ENCODE assay signal across 18 cellular contexts in genomic region chr1:243320224-243320623, GRCh38.
DNase-seq lines count a peak whose midpoint lies in the region; ATAC-seq and TF ChIP-seq lines count a peak whose summit lies in the region.
"Had no signal": no experiment of that assay in that cellular context is flagged by ENCODE, and none has a peak within 500 bp of the region (broad histone marks: within the 10 kb centered on the region; RNA-seq: fewer than 3 reads in every experiment).

No MANE protein-coding gene starts in this region.

- no peak for TF ChIP-seq CTCF in PC-3 (conservative IDR thresholded peaks at IDR 0.05; ENCODE audit: low read depth, low read length)
- TF ChIP-seq CTCF in brain microvascular endothelial cell (IDR thresholded peaks at IDR 0.05; ENCODE audit: low read depth, low read length, missing control alignments), result no peak
- no peak for TF ChIP-seq CTCF in smooth muscle cell (IDR thresholded peaks at IDR 0.05; ENCODE audit: borderline replicate concordance, insufficient read depth, poor library complexity, severe bottlenecking)

- DNase-seq in PC-3 (no peak), brain microvascular endothelial cell (peak; percentile 18), smooth muscle cell (lab: John Stamatoyannopoulos, UW; ENCODE audit: unreplicated experiment) (no peak), SIG-M5 treated with dmso at 0.1 percent for 504 hours (lab: John Stamatoyannopoulos, UW; ENCODE audit: unreplicated experiment) (no peak), T-helper 1 cell (no peak)
- DNase-seq in activated CD4-positive, alpha-beta T cell treated with anti-CD3 and anti-CD28 coated beads for 1 hour, result no peak
- DNase-seq: C1 segment of cervical spinal cord; CD8-positive, alpha-beta memory T cell; DMS53; GM23248; MM.1S; NCI-H1092; NCI-H146; NCI-H2081; NCI-H510A; NCI-H748 treated with DMSO at 0.1 percent for 48 hours; SHP77 had no signal

- H3K4me2 ChIP-seq in PC-3 (ENCODE audit: low read length) (no peak overlapping the region), smooth muscle cell (no peak overlapping the region)

- intact Hi-C loops in PC-3 (cut with micrococcal nuclease), result no loop called here

- H3K36me3 ChIP-seq in PC-3 (ENCODE audit: low read depth, low read length) (peaks cover 12% of the 10 kb centered on the region; the same call in 1 of the 2 replicates), brain microvascular endothelial cell (replicated peaks) (peaks cover 38% of the 10 kb centered on the region), mesodermal cell (ENCODE audit: control insufficient read depth, insufficient read depth, low read length) (peaks cover 44% of the 10 kb centered on the region), smooth muscle cell (ENCODE audit: low read depth) (peaks cover 10% of the 10 kb centered on the region)

- in situ Hi-C loops in brain microvascular endothelial cell (cut with HindIII; ENCODE audit: low pct_ligation_motif_present, low sequenced_read_pairs), result no loop called here

- H2AFZ ChIP-seq in PC-3 (ENCODE audit: low read length) (no peak overlapping the region), smooth muscle cell (ENCODE audit: low read depth) (no peak overlapping the region)
- H2AFZ ChIP-seq: GM23248 had no signal

- H4K20me1 ChIP-seq in PC-3 (ENCODE audit: low read length), result no peaks in the 10 kb centered on the region
- H4K20me1 ChIP-seq in smooth muscle cell (ENCODE audit: low read depth), result no peaks in the 10 kb centered on the region

- H3K79me2 ChIP-seq in PC-3 (ENCODE audit: low read length) (no peaks in the 10 kb centered on the region), smooth muscle cell (ENCODE audit: low read depth) (no peaks in the 10 kb centered on the region)

- TSS peak; percentile 7 for BruUV-seq in PC-3 (replicated peaks; lab: Mats Ljungman, UMichigan)

- H3K27me3 ChIP-seq in PC-3 (ENCODE audit: low read length) (no peaks in the 10 kb centered on the region), brain microvascular endothelial cell (replicated peaks) (no peaks in the 10 kb centered on the region), smooth muscle cell (ENCODE audit: low read depth) (no peaks in the 10 kb centered on the region)

- 87 to 94% methylated on average over 4 to 5 of the region's 7 CpGs for WGBS in mesodermal cell (ENCODE audit: insufficient coverage in 2 of 2), 2 experiments
- WGBS in smooth muscle cell (ENCODE audit: low lambda C conversion rate), result 64% methylated on average over 7 of the region's 7 CpGs

- no peak overlapping the region for H3K4me3 ChIP-seq in PC-3 (ENCODE audit: low read length)
- H3K4me3 ChIP-seq in brain microvascular endothelial cell (ENCODE audit: low read depth, low read length), result no peak overlapping the region
- H3K4me3 ChIP-seq in mesodermal cell (ENCODE audit: extremely low read depth, insufficient read depth, low read length, poor library complexity, severe bottlenecking), result no peak overlapping the region
- H3K4me3 ChIP-seq in smooth muscle cell, result no peak overlapping the region
- H3K4me3 ChIP-seq: GM23248 had no signal

- H3F3A ChIP-seq in PC-3 (ENCODE audit: low read length, unreplicated experiment), result no peaks in the 10 kb centered on the region
- H3F3A ChIP-seq in smooth muscle cell (ENCODE audit: low read depth), result no peaks in the 10 kb centered on the region

- H3K9me3 ChIP-seq in PC-3 (ENCODE audit: low read length) (no peaks in the 10 kb centered on the region), mesodermal cell (ENCODE audit: control insufficient read depth, low read length) (no peaks in the 10 kb centered on the region), smooth muscle cell (replicated peaks; ENCODE audit: low read depth) (no peaks in the 10 kb centered on the region)

- H3K4me1 ChIP-seq in PC-3 (ENCODE audit: insufficient read depth, low read length) (no peaks in the 10 kb centered on the region), mesodermal cell (ENCODE audit: control insufficient read depth, insufficient read depth, low read length, poor library complexity, severe bottlenecking) (peaks cover 12% of the 10 kb centered on the region), smooth muscle cell (ENCODE audit: low read depth) (peaks cover 13% of the 10 kb centered on the region)

- ATAC-seq in PC-3, result no peak

- POLR2A ChIA-PET in PC-3 (lab: Charles Lee; ENCODE audit: unreplicated experiment), result no interaction called here

- no peak overlapping the region for H3K27ac ChIP-seq in PC-3 (ENCODE audit: low read length)
- H3K27ac ChIP-seq in brain microvascular endothelial cell, result no peak overlapping the region
- H3K27ac ChIP-seq in mesodermal cell (ENCODE audit: low read depth, low read length, severe bottlenecking), result peak overlapping the region; percentile 3
- peak overlapping the region; percentile 5 for H3K27ac ChIP-seq in smooth muscle cell (ENCODE audit: low read depth)
- H3K27ac ChIP-seq: GM23248 had no signal

- H3K9me2 ChIP-seq in PC-3 (replicated peaks; ENCODE audit: low read length), result no peaks in the 10 kb centered on the region

- H3K9ac ChIP-seq in PC-3 (ENCODE audit: low read length) (no peak overlapping the region), smooth muscle cell (ENCODE audit: low read depth) (no peak overlapping the region)
- H3K9ac ChIP-seq: GM23248 had no signal

- CTCF ChIA-PET in PC-3 (lab: Charles Lee), result no interaction called here

Comparison
In these comparisons a context has a peak if more than half of its experiments do, and no peak if none do; other contexts are left out.
1. H3K27ac ChIP-seq: peak in mesodermal cell (single experiment) and smooth muscle cell (single experiment); none in PC-3 (single experiment) and brain microvascular endothelial cell (single experiment).